4 cellular contexts compared by ENCODE assay signal in the genomic region with DNA sequence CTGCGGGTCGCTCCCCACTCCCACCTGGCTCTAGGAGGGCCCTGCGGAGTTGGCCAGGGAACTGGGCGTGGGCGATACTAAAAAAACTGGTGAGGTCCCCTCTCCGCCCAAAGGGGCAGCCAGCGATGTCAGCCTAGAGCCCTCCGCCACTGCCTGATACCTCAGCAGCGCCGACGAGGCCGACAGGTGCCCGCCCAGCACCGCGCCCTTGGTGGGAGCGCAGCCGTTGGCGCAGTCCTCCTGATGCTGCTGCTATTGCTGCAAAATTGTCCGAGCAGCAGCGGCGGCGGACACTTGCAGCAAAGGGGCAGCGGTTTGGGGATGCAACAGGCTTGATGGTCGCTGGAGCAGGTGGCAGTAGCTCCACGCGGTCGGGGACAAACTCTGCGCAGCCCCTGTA. TPM values are rescaled to one million over a fixed set of nuclear protein-coding genes. Genes with fewer than 3 reads are reported as not detected.
"Had no signal": no experiment of that assay in that cellular context is flagged by ENCODE, and none has a peak within 500 bp of the region (broad histone marks: within the 10 kb centered on the region; RNA-seq: fewer than 3 reads in every experiment).

No MANE protein-coding gene starts in this region.

RNA-seq across cellular contexts. Expression of a gene that starts 2.0 kb away (rescaled TPM):
- total RNA-seq: ascending aorta had no signal
- polyA plus RNA-seq: adrenal gland, aorta, cardiac muscle cell had no signal
